In genomic region chr4:119736559-119736958, GRCh38 we compare ENCODE assay signal across 26 cellular contexts.
"Had no signal": no experiment of that assay in that cellular context is flagged by ENCODE, and none has a peak within 500 bp of the region (broad histone marks: within the 10 kb centered on the region; RNA-seq: fewer than 3 reads in every experiment).

No MANE protein-coding gene starts in this region.

- ATAC-seq: activated CD8-positive, alpha-beta memory T cell treated with anti-CD3 and anti-CD28 coated beads, Interleukin-2, amount 10 ng/mL, durations not matched to agents 7 days and 5 days; activated CD8-positive, alpha-beta T cell treated with anti-CD3 and anti-CD28 coated beads for 36 hours; activated naive CD8-positive, alpha-beta T cell treated with anti-CD3 and anti-CD28 coated beads, Interleukin-2, amount 50 U/mL, for 24 hours; left ventricle myocardium superior; natural killer cell; stimulated activated naive CD8-positive, alpha-beta T cell treated with anti-CD3 and anti-CD28 coated beads, Interleukin-15, Interleukin-2, amounts not matched to agents 100 U/mL and 50 U/mL, for 24 hours had no signal

- H3K4me3 Mint-ChIP-seq: activated CD4-positive, alpha-beta T cell treated with anti-CD3 and anti-CD28 coated beads, Interleukin-2, amount 10 ng/mL, durations not matched to agents 7 days and 5 days; activated CD8-positive, alpha-beta memory T cell treated with anti-CD3 and anti-CD28 coated beads, Interleukin-2, amount 10 ng/mL, durations not matched to agents 7 days and 5 days; activated CD8-positive, alpha-beta T cell treated with anti-CD3 and anti-CD28 coated beads for 36 hours; activated naive CD8-positive, alpha-beta T cell treated with anti-CD3 and anti-CD28 coated beads, Interleukin-2, amount 50 U/mL, for 24 hours; dendritic cell treated with granulocyte-macrophage colony-stimulating factor and Interleukin-4, amounts not matched to agents 40 ng/mL and 50 ng/mL, for 4 days; natural killer cell; T-helper 2 cell treated with Interferon-gamma antibody and Interleukin-4, amounts not matched to agents 5 μg/mL and 100 μg/mL, for 36 hours had no signal

- H3K9me3 Mint-ChIP-seq: activated CD4-positive, alpha-beta T cell treated with anti-CD3 and anti-CD28 coated beads, Interleukin-2, amount 10 ng/mL, durations not matched to agents 7 days and 5 days; activated CD8-positive, alpha-beta T cell treated with anti-CD3 and anti-CD28 coated beads for 36 hours; activated naive CD8-positive, alpha-beta T cell treated with anti-CD3 and anti-CD28 coated beads, Interleukin-2, amount 50 U/mL, for 24 hours; T-helper 2 cell treated with Interferon-gamma antibody and Interleukin-4, amounts not matched to agents 5 μg/mL and 100 μg/mL, for 36 hours had no signal

- H3K27me3 ChIP-seq: brain microvascular endothelial cell, spleen, tibial nerve had no signal

- H3K27ac Mint-ChIP-seq: activated CD4-positive, alpha-beta T cell treated with anti-CD3 and anti-CD28 coated beads, Interleukin-2, amount 10 ng/mL, durations not matched to agents 7 days and 5 days; activated CD8-positive, alpha-beta memory T cell treated with anti-CD3 and anti-CD28 coated beads, Interleukin-2, amount 10 ng/mL, durations not matched to agents 7 days and 5 days; activated CD8-positive, alpha-beta T cell treated with anti-CD3 and anti-CD28 coated beads for 36 hours; activated naive CD8-positive, alpha-beta T cell treated with anti-CD3 and anti-CD28 coated beads, Interleukin-2, amount 50 U/mL, for 24 hours; dendritic cell treated with granulocyte-macrophage colony-stimulating factor and Interleukin-4, amounts not matched to agents 40 ng/mL and 50 ng/mL, for 4 days; natural killer cell; progenitor cell of endocrine pancreas; T-helper 2 cell treated with Interferon-gamma antibody and Interleukin-4, amounts not matched to agents 5 μg/mL and 100 μg/mL, for 36 hours had no signal

- H3K4me1 Mint-ChIP-seq: activated CD4-positive, alpha-beta T cell treated with anti-CD3 and anti-CD28 coated beads, Interleukin-2, amount 10 ng/mL, durations not matched to agents 7 days and 5 days; activated CD8-positive, alpha-beta memory T cell treated with anti-CD3 and anti-CD28 coated beads, Interleukin-2, amount 10 ng/mL, durations not matched to agents 7 days and 5 days; activated naive CD8-positive, alpha-beta T cell treated with anti-CD3 and anti-CD28 coated beads, Interleukin-2, amount 50 U/mL, for 24 hours; natural killer cell had no signal

- H3K36me3 Mint-ChIP-seq: activated CD8-positive, alpha-beta memory T cell treated with anti-CD3 and anti-CD28 coated beads, Interleukin-2, amount 10 ng/mL, durations not matched to agents 7 days and 5 days; natural killer cell had no signal

- H3K4me1 ChIP-seq: spleen had no signal

- H3K27me3 Mint-ChIP-seq: activated CD4-positive, alpha-beta T cell treated with anti-CD3 and anti-CD28 coated beads, Interleukin-2, amount 10 ng/mL, durations not matched to agents 7 days and 5 days; activated CD8-positive, alpha-beta memory T cell treated with anti-CD3 and anti-CD28 coated beads, Interleukin-2, amount 10 ng/mL, durations not matched to agents 7 days and 5 days; dendritic cell treated with granulocyte-macrophage colony-stimulating factor and Interleukin-4, amounts not matched to agents 40 ng/mL and 50 ng/mL, for 4 days; progenitor cell of endocrine pancreas had no signal

- DNase-seq: activated CD4-positive, alpha-beta T cell treated with anti-CD3 and anti-CD28 coated beads, Interleukin-2, amount 10 ng/mL, durations not matched to agents 7 days and 5 days; activated CD4-positive, CD25-positive, alpha-beta regulatory T cell treated with anti-CD3 and anti-CD28 coated beads, Interleukin-2, amount 50 U/mL, for 72 hours; activated CD8-positive, alpha-beta memory T cell treated with anti-CD3 and anti-CD28 coated beads, Interleukin-2, amount 10 ng/mL, durations not matched to agents 7 days and 5 days; activated CD8-positive, alpha-beta T cell treated with anti-CD3 and anti-CD28 coated beads for 36 hours; activated gamma-delta T cell; activated naive CD4-positive, alpha-beta T cell treated with anti-CD3 and anti-CD28 coated beads, Interleukin-2, amount 50 U/mL, for 16 hours; activated naive CD8-positive, alpha-beta T cell treated with anti-CD3 and anti-CD28 coated beads, Interleukin-2, amount 50 U/mL, for 24 hours; activated T-cell treated with anti-CD3 and anti-CD28 coated beads for 4 hours; brain microvascular endothelial cell; caudate nucleus; effector CD4-positive, alpha-beta T cell; foreskin melanocyte; glutamatergic neuron; hippocampal formation; left ventricle myocardium superior; mammary epithelial cell; midbrain; natural killer cell; spleen; stimulated activated CD4-positive, alpha-beta T cell treated with anti-CD3 and anti-CD28 coated beads, Interleukin-4, amount 100 ng/mL, for 4 hours; stimulated activated naive CD8-positive, alpha-beta T cell treated with anti-CD3 and anti-CD28 coated beads, Interleukin-15, Interleukin-2, amounts not matched to agents 100 U/mL and 50 U/mL, for 24 hours; WERI-Rb-1 had no signal

- H3K4me3 ChIP-seq: spleen, tibial nerve had no signal

- H3K27ac ChIP-seq: spleen, WERI-Rb-1 had no signal

- H3K36me3 ChIP-seq: brain microvascular endothelial cell, spleen, tibial nerve, WERI-Rb-1 had no signal

- H3K9me3 ChIP-seq: spleen, tibial nerve had no signal
